In the genomic region with DNA sequence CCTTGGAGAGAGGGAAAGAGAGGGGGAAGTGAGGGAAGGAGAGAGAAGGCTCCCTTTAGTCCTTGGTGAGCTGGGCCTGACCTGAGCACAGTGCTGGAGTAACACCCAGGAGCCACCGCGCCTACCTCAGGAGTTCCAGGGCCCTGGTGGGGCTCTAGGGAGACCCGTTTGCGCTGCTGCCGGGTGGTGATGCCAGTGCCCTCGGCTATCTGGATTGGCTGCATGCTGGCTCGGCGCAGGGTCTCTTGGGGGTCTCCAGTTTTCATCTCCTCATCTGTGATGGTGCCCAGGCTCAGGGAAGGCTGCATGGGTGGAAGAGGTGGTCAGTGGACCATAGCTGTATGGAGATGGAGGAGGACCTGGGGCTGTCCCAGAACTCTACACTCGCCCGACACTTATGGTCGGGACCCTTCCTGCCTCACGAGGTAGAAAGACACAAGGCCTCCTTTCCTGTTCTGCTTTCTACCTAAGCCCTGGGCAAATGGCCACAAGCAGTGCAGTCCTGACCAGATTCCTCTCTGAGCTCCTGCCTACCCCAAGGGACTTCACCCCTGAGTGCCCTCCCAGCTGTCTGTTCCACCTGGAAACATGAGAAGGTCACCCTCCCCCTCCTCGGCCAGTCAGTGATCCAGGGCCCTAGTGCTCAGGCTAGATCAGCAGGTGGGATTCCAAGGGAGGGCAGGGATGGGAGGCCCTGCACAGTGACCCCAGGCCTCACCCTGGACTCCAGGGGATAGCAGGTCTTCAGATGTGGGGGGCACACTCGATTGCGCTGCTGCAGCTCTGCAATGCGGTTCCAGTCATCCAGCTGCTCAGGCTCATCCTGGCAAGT, we compare ENCODE assay signal across 21 cellular contexts. TPM values are rescaled to one million over a fixed set of nuclear protein-coding genes. Genes with fewer than 3 reads are reported as not detected.
A peak's percentile ranks its signal among the peaks of the same experiment; 100 is the strongest.
DNase-seq lines count a peak whose midpoint lies in the region; ATAC-seq and TF ChIP-seq lines count a peak whose summit lies in the region.
"Had no signal": no experiment of that assay in that cellular context is flagged by ENCODE, and none has a peak within 500 bp of the region (broad histone marks: within the 10 kb centered on the region; RNA-seq: fewer than 3 reads in every experiment).

No MANE protein-coding gene starts in this region.

- H3K9me3 Mint-ChIP-seq in activated T-cell treated with anti-CD3 and anti-CD28 coated beads, Interleukin-2, amount 50 U/mL, for 24 hours: no peaks in the 10 kb centered on the region
- H3K9me3 Mint-ChIP-seq: brain, endodermal cell, naive B cell had no signal

- H3K4me1 ChIP-seq in IMR-90 (ENCODE audit: control insufficient read depth, insufficient read depth, low read length): peaks cover 1% of the 10 kb centered on the region; the same call in 1 of the 2 replicates
- peaks cover 20 to 28% (median 20%) of the 10 kb centered on the region in 3 donors for H3K4me1 ChIP-seq in skeletal muscle tissue (ENCODE audit: control insufficient read depth in 3 of 3, insufficient read depth in 3 of 3, low read length in 3 of 3)
- no peaks in the 10 kb centered on the region for H3K4me1 ChIP-seq in foreskin keratinocyte
- H3K4me1 ChIP-seq: uterus had no signal

- no peak overlapping the region for H2AK9ac ChIP-seq in IMR-90 (replicated peaks; ENCODE audit: low read depth, low read length, poor library complexity)

- no peak overlapping the region for H3K18ac ChIP-seq in IMR-90 (ENCODE audit: low read depth, low read length)

- H3K4ac ChIP-seq in IMR-90 (ENCODE audit: low read depth, low read length): no peak overlapping the region

- H3K36me3 ChIP-seq in IMR-90 (ENCODE audit: control insufficient read depth, insufficient read depth, low read length) (peaks cover 87% of the 10 kb centered on the region), skeletal muscle tissue (ENCODE audit: control insufficient read depth in 3 of 3, insufficient read depth in 3 of 3, low read length in 3 of 3) (peaks cover 86 to 92% (median 88%) of the 10 kb centered on the region in 3 donors)
- H3K36me3 ChIP-seq: uterus had no signal

- H3K27ac ChIP-seq in IMR-90 (ENCODE audit: insufficient read depth, low read length): no peak overlapping the region
- peak overlapping the region in 35 of 59 donors; percentile 3 to 90 (median 43) for H3K27ac ChIP-seq in dorsolateral prefrontal cortex
- peak overlapping the region; percentile 30 for H3K27ac ChIP-seq in skeletal muscle tissue (ENCODE audit: low read depth, low read length)
- H3K27ac ChIP-seq in foreskin keratinocyte: no peak overlapping the region
- H3K27ac ChIP-seq: coronary artery, esophagus squamous epithelium, pancreas, testis had no signal

- CTCF ChIA-PET in IMR-90 (lab: Yijun Ruan, JAX): interaction anchor here (1.5 kb wide), 1 partner anchor 26 kb away, joined by 3 read pairs; no protein-coding TSS in a partner anchor

- no peak overlapping the region for H2BK5ac ChIP-seq in IMR-90 (ENCODE audit: low read depth, low read length, poor library complexity, severe bottlenecking)

- no peaks in the 10 kb centered on the region for H3K27me3 Mint-ChIP-seq in activated T-cell treated with anti-CD3 and anti-CD28 coated beads, Interleukin-2, amount 50 U/mL, for 24 hours
- H3K27me3 Mint-ChIP-seq: brain, naive B cell had no signal

- H2AFZ ChIP-seq in IMR-90 (replicated peaks; ENCODE audit: low read length, poor library complexity): peak overlapping the region; percentile 23

- no peaks in the 10 kb centered on the region for H3K9me3 ChIP-seq in IMR-90 (ENCODE audit: control insufficient read depth, insufficient read depth, low read length)
- no peaks in the 10 kb centered on the region for H3K9me3 ChIP-seq in skeletal muscle tissue (ENCODE audit: control insufficient read depth in 3 of 3, low read length in 3 of 3)
- H3K9me3 ChIP-seq: esophagus squamous epithelium, pancreas, testis, uterus had no signal

- no peak overlapping the region for H3K4me3 Mint-ChIP-seq in activated T-cell treated with anti-CD3 and anti-CD28 coated beads, Interleukin-2, amount 50 U/mL, for 24 hours
- H3K4me3 Mint-ChIP-seq: brain, endodermal cell, naive B cell had no signal

- intact Hi-C loops in IMR-90 (cut with micrococcal nuclease) (no loop called here), dorsolateral prefrontal cortex (cut with DNase I) (no loop called here)

- H4K5ac ChIP-seq in IMR-90 (ENCODE audit: low read depth, low read length): no peak overlapping the region

- no peak overlapping the region for H2BK15ac ChIP-seq in IMR-90 (ENCODE audit: low read depth, low read length)

- no peak overlapping the region for H3K56ac ChIP-seq in IMR-90 (ENCODE audit: extremely low read depth, insufficient read depth, low read length)

- in situ Hi-C loops in IMR-90 (cut with MboI; ENCODE audit: low sequenced_read_pairs): no loop called here

- no peak overlapping the region for H3K23ac ChIP-seq in IMR-90 (ENCODE audit: low read depth, low read length)

- WGBS in IMR-90 (ENCODE audit: extremely low coverage in 2 of 2, insufficient read length in 1 of 2), 2 experiments: 87% methylated on average over 10 of the region's 16 CpGs; no CpG with 5 or more reads in 1 of the 2 experiments

- dilution Hi-C loops in IMR-90 (cut with HindIII; ENCODE audit: low sequenced_read_pairs, unreplicated experiment): no loop called here

- no peak for DNase-seq in activated T-cell treated with anti-CD3 and anti-CD28 coated beads, Interleukin-2, amount 50 U/mL, for 24 hours
- DNase-seq in activated T-cell treated with anti-CD3 and anti-CD28 coated beads for 4 hours: no peak
- no peak for DNase-seq in IMR-90
- no peak for DNase-seq in dorsolateral prefrontal cortex
- DNase-seq in SHP77 treated with DMSO at 0.1 percent for 48 hours (lab: John Stamatoyannopoulos, UW): no peak
- DNase-seq in foreskin keratinocyte: no peak
- DNase-seq: activated CD4-positive, alpha-beta T cell treated with anti-CD3 and anti-CD28 coated beads, Interleukin-2, amount 50 U/mL, for 1 hour; endodermal cell; esophagus squamous epithelium; kidney glomerular epithelial cell; MV-4-11; naive B cell; NCI-H187; testis had no signal

- no peak for ATAC-seq in IMR-90 (ENCODE audit: low read depth)
- ATAC-seq in GM18502 (IDR thresholded peaks at IDR 0.05; ENCODE audit: poor library complexity, unreplicated experiment): no peak
- no peak for ATAC-seq in foreskin keratinocyte
- ATAC-seq: pancreas, SK-N-SH treated with all-trans-retinoic acid at 6 μM for 48 hours had no signal

- H3K27ac Mint-ChIP-seq in activated T-cell treated with anti-CD3 and anti-CD28 coated beads, Interleukin-2, amount 50 U/mL, for 24 hours: peak overlapping the region; percentile 74

- no TSS peak for BruUV-seq in IMR-90 (replicated peaks; lab: Mats Ljungman, UMichigan)

- TF ChIP-seq POLR2A in IMR-90 (IDR thresholded peaks at IDR 0.05; ENCODE audit: low read depth, low read length): no peak

- H3K9me1 ChIP-seq in IMR-90 (ENCODE audit: insufficient read depth, low read length): 0 out of 2 replicates have a peak, but pooled peaks cover 2% of the 10 kb centered on the region

- peaks cover 5 to 15% of the 10 kb centered on the region in 2 experiments; a peak in 3 of 4 replicates for H3K79me1 ChIP-seq in IMR-90 (ENCODE audit: low read depth in 1 of 2, low read length in 2 of 2)

- H3K4me2 ChIP-seq in IMR-90 (ENCODE audit: low read depth, low read length): no peak overlapping the region

- H4K91ac ChIP-seq in IMR-90 (ENCODE audit: insufficient read depth, low read depth, low read length): no peak overlapping the region

- peaks cover 98% of the 10 kb centered on the region for H3K36me3 Mint-ChIP-seq in activated T-cell treated with anti-CD3 and anti-CD28 coated beads, Interleukin-2, amount 50 U/mL, for 24 hours (ENCODE audit: low read depth)

- H4K8ac ChIP-seq in IMR-90 (ENCODE audit: low read depth in 2 of 2, low read length in 2 of 2): no peak overlapping the region

- H2AK5ac ChIP-seq in IMR-90 (ENCODE audit: low read depth, low read length): no peak overlapping the region

- no peak overlapping the region for H3K14ac ChIP-seq in IMR-90 (replicated peaks; ENCODE audit: low read depth, low read length)

- TF ChIP-seq CTCF in IMR-90 (conservative IDR thresholded peaks at IDR 0.05; ENCODE audit: low read depth, low read length) (no peak), dorsolateral prefrontal cortex (IDR thresholded peaks at IDR 0.05 in 54 of 56, conservative IDR thresholded peaks at IDR 0.05 in 2 of 56; ENCODE audit: low read depth in 1 of 56, partially characterized antibody in 56 of 56) (no peak), foreskin keratinocyte (conservative IDR thresholded peaks at IDR 0.05) (no peak)

- no peaks in the 10 kb centered on the region for H3K27me3 ChIP-seq in IMR-90 (ENCODE audit: control insufficient read depth, insufficient read depth, low read length)
- no peaks in the 10 kb centered on the region for H3K27me3 ChIP-seq in dorsolateral prefrontal cortex
- no peaks in the 10 kb centered on the region for H3K27me3 ChIP-seq in skeletal muscle tissue (ENCODE audit: control insufficient read depth in 3 of 3, insufficient read depth in 3 of 3, low read length in 3 of 3)
- no peaks in the 10 kb centered on the region for H3K27me3 ChIP-seq in foreskin keratinocyte
- H3K27me3 ChIP-seq: esophagus squamous epithelium, pancreas, testis, uterus had no signal

- H2BK120ac ChIP-seq in IMR-90 (ENCODE audit: low read depth, low read length): no peak overlapping the region

- H3K4me3 ChIP-seq in IMR-90 (ENCODE audit: insufficient read depth, low read depth, low read length) (no peak overlapping the region), dorsolateral prefrontal cortex (no peak overlapping the region), skeletal muscle tissue (ENCODE audit: low read length in 3 of 3) (no peak overlapping the region)
- H3K4me3 ChIP-seq: coronary artery, esophagus squamous epithelium, pancreas, testis, uterus had no signal

- H2BK20ac ChIP-seq in IMR-90 (ENCODE audit: low read depth, low read length): no peak overlapping the region

- TF ChIP-seq RAD21 in IMR-90 (IDR thresholded peaks at IDR 0.05; ENCODE audit: low read length): no peak

- POLR2A ChIA-PET in IMR-90 (lab: Charles Lee; ENCODE audit: unreplicated experiment): no interaction called here

- H3K4me1 Mint-ChIP-seq in activated T-cell treated with anti-CD3 and anti-CD28 coated beads, Interleukin-2, amount 50 U/mL, for 24 hours (ENCODE audit: low read depth): peaks cover 5% of the 10 kb centered on the region
- H3K4me1 Mint-ChIP-seq: endodermal cell had no signal

- peaks cover 23% of the 10 kb centered on the region for H4K20me1 ChIP-seq in IMR-90 (ENCODE audit: insufficient read depth, low read length)

- H3K9ac ChIP-seq in IMR-90 (ENCODE audit: low read depth, low read length) (no peak overlapping the region), skeletal muscle tissue (ENCODE audit: low read depth in 1 of 3, low read length in 3 of 3) (peak overlapping the region in 1 of 3 donors; percentile 40)

TF ChIP-seq in IMR-90, 13 proteins besides CTCF, POLR2A, EP300 and RAD21 (continues in another document):
- no peak for TF ChIP-seq RFX5 (IDR thresholded peaks at IDR 0.05; ENCODE audit: low read depth, low read length)

RNA-seq across cellular contexts. Expression of gene IL18BP, which starts 6.0 kb away (rescaled TPM):
- total RNA-seq in IMR-90 (2012; rRNA removed) (0.83 and 0.90 TPM in 2 replicates), dorsolateral prefrontal cortex (10 to 100 TPM in 86 of 120 experiments, 1 to 10 TPM in 34; 5.0 to 35.2 (median 12.5) TPM), skeletal muscle tissue (3.1 TPM), foreskin keratinocyte (1.4 and 1.7 TPM in 2 replicates)
- polyA plus RNA-seq in IMR-90 (2012; rRNA removed) (3.2 and 3.7 TPM in 2 replicates), foreskin keratinocyte (0.74 and 0.89 TPM in 2 replicates)
- 0.55 and 0.79 TPM in 2 replicates for polyA plus RNA-seq in IMR-90 (2012; cell fraction: cytosol; rRNA removed)
- 41.8 and 42.5 TPM in 2 replicates for polyA plus RNA-seq in IMR-90 (2012; cell fraction: nucleus; rRNA removed; ENCODE audit: low replicate concordance)

Comparison
In these comparisons a context has a peak if more than half of its experiments do, and no peak if none do; other contexts are left out.
1. H3K27ac ChIP-seq: peak in dorsolateral prefrontal cortex (35 of 59) and skeletal muscle tissue (single experiment); none in IMR-90 (single experiment) and foreskin keratinocyte (single experiment).